Comparison of ENCODE assay signal across 36 cellular contexts in genomic region chr7:79524048-79524447, GRCh38.
"Had no signal": no experiment of that assay in that cellular context is flagged by ENCODE, and none has a peak within 500 bp of the region (broad histone marks: within the 10 kb centered on the region; RNA-seq: fewer than 3 reads in every experiment).

No MANE protein-coding gene starts in this region.

- H3K27ac Mint-ChIP-seq: activated B cell treated with CpG ODN at 0.5 μM for 24 hours; activated CD4-positive, alpha-beta memory T cell treated with anti-CD3 and anti-CD28 coated beads for 36 hours; activated naive CD4-positive, alpha-beta T cell treated with anti-CD3 and anti-CD28 coated beads for 36 hours; activated naive CD4-positive, alpha-beta T cell treated with anti-CD3 and anti-CD28 coated beads, Interleukin-2, amount 50 U/mL, for 72 hours; activated T-helper 1 cell treated with anti-CD3 and anti-CD28 coated beads, Interleukin-12 subunit alpha, Interleukin-12 subunit beta, Interleukin-2, Interleukin-4 antibody, amounts not matched to agents 30 ng/mL and 10 ng/mL and 1 ng/mL, durations not matched to agents 14 hours and 24 hours and 36 hours had no signal

- H3K9ac ChIP-seq: KMS-11 had no signal

- H3K27me3 Mint-ChIP-seq: activated B cell treated with CpG ODN at 0.5 μM for 24 hours; activated CD4-positive, alpha-beta memory T cell treated with anti-CD3 and anti-CD28 coated beads for 36 hours had no signal

- H3K4me3 Mint-ChIP-seq: activated B cell treated with CpG ODN at 0.5 μM for 24 hours; activated CD4-positive, alpha-beta memory T cell treated with anti-CD3 and anti-CD28 coated beads for 36 hours; activated naive CD4-positive, alpha-beta T cell treated with anti-CD3 and anti-CD28 coated beads for 36 hours; activated T-cell treated with anti-CD3 and anti-CD28 coated beads, Interleukin-2, amount 50 U/mL, for 4 hours; activated T-helper 1 cell treated with anti-CD3 and anti-CD28 coated beads, Interleukin-12 subunit alpha, Interleukin-12 subunit beta, Interleukin-2, Interleukin-4 antibody, amounts not matched to agents 30 ng/mL and 10 ng/mL and 1 ng/mL, durations not matched to agents 14 hours and 24 hours and 36 hours had no signal

- H3K9me3 Mint-ChIP-seq: activated B cell treated with CpG ODN at 0.5 μM for 24 hours; activated naive CD4-positive, alpha-beta T cell treated with anti-CD3 and anti-CD28 coated beads for 36 hours; activated T-helper 1 cell treated with anti-CD3 and anti-CD28 coated beads, Interleukin-12 subunit alpha, Interleukin-12 subunit beta, Interleukin-2, Interleukin-4 antibody, amounts not matched to agents 30 ng/mL and 10 ng/mL and 1 ng/mL, durations not matched to agents 14 hours and 24 hours and 36 hours had no signal

- H3K36me3 Mint-ChIP-seq: activated CD4-positive, alpha-beta memory T cell treated with anti-CD3 and anti-CD28 coated beads for 36 hours; activated naive CD4-positive, alpha-beta T cell treated with anti-CD3 and anti-CD28 coated beads, Interleukin-2, amount 50 U/mL, for 72 hours had no signal

- H3K36me3 ChIP-seq: brain microvascular endothelial cell had no signal

- DNase-seq: activated B cell treated with CpG ODN at 0.5 μM for 24 hours; activated CD4-positive, alpha-beta memory T cell treated with anti-CD3 and anti-CD28 coated beads for 36 hours; activated CD4-positive, alpha-beta T cell treated with anti-CD3 and anti-CD28 coated beads for 4 hours; activated CD4-positive, alpha-beta T cell treated with anti-CD3 and anti-CD28 coated beads, Interleukin-2, amount 50 U/mL, for 1 hour; activated CD4-positive, CD25-positive, alpha-beta regulatory T cell treated with anti-CD3 and anti-CD28 coated beads, Interleukin-2, amount 50 U/mL, for 72 hours; activated CD8-positive, alpha-beta memory T cell treated with anti-CD3 and anti-CD28 coated beads, Interleukin-2, amount 50 U/mL, for 4 hours; activated gamma-delta T cell treated with Interleukin-2 at 50 U/mL for 16 hours; activated naive CD4-positive, alpha-beta T cell treated with anti-CD3 and anti-CD28 coated beads for 36 hours; activated T-cell treated with anti-CD3 and anti-CD28 coated beads for 4 hours; activated T-cell treated with anti-CD3 and anti-CD28 coated beads, Interleukin-2, amount 50 U/mL, for 4 hours; amniotic stem cell; aorta; MM.1S; MV-4-11; NCI-H1092; NCI-H1436 treated with DMSO at 0.1 percent for 48 hours; NCI-H1694 treated with DMSO at 0.1 percent for 48 hours; NCI-H2029 treated with DMSO at 0.1 percent for 48 hours; NCI-H2107; NCI-H2171; NCI-H510A; NCI-H526; NCI-H748 treated with DMSO at 0.1 percent for 48 hours; PC-9; SIG-M5; SW 1271; T-helper 1 cell; T-helper 2 cell; T-helper 9 cell had no signal

- H3K27ac ChIP-seq: brain microvascular endothelial cell, KMS-11, PC-9, RWPE1, VCaP had no signal

- ATAC-seq: activated naive CD4-positive, alpha-beta T cell treated with anti-CD3 and anti-CD28 coated beads, Interleukin-2, amount 50 U/mL, for 72 hours; activated T-cell treated with anti-CD3 and anti-CD28 coated beads, Interleukin-2, amount 50 U/mL, for 4 hours; Right ventricle myocardium inferior had no signal

- H3K4me2 ChIP-seq: KMS-11 had no signal

- H3K4me1 Mint-ChIP-seq: activated B cell treated with CpG ODN at 0.5 μM for 24 hours had no signal

- H3K27me3 ChIP-seq: brain microvascular endothelial cell had no signal
